8 cellular contexts compared by ENCODE assay signal in the genomic region with DNA sequence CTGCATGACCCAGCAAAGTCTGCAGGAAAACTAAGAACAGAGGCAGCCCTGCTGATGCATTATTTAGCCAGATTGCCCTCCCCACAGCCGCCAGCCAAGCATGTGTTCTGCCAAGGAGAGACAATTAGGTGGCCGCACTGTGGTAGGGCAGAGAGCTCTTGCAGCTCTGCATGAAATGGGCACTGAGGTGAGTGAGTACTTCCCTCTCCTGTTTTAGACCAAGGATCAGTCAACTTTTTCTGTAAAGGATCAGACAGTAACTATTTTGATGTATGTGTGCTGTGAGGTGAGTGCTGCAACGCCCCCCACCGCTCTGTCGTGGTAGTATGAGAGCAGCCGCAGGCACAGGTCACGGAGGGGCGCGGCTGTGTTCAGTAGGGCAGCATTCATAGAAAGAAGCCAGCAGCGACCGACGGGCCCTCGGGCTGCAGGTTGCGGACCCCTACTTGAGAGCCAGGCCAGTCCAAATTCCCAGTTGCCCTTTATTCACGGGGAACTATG. TPM values are rescaled to one million over a fixed set of nuclear protein-coding genes. Genes with fewer than 3 reads are reported as not detected.
DNase-seq lines count a peak whose midpoint lies in the region; TF ChIP-seq lines count a peak whose summit lies in the region.

No MANE protein-coding gene starts in this region.

- H3K27me3 ChIP-seq in layer of hippocampus (ENCODE audit: control insufficient read depth, insufficient read depth, low read length), result no peaks in the 10 kb centered on the region
- no peaks in the 10 kb centered on the region for H3K27me3 ChIP-seq in stomach

- peaks cover 28 to 56% (median 41%) of the 10 kb centered on the region in 4 donors for H3K4me1 ChIP-seq in stomach

- H3K4me3 ChIP-seq in stomach, result peak overlapping the region in 3 of 4 donors; percentile 2 to 22 (median 8)

- 21 to 52% (median 26%) methylated on average over 14 to 15 of the region's 15 CpGs for WGBS in stomach, 5 donors

- H3K36me3 ChIP-seq in stomach, result no peaks in the 10 kb centered on the region

- peak in 3 of 7 experiments; percentile 5 to 32 (median 17) for TF ChIP-seq CTCF in stomach (IDR thresholded peaks at IDR 0.05)

- TF ChIP-seq POLR2A in stomach (IDR thresholded peaks at IDR 0.05), result no peak

- peak; percentile 26 for DNase-seq in HK-2 (ENCODE audit: unreplicated experiment)
- DNase-seq in cerebellar cortex (ENCODE audit: low spot score), result peak; percentile 67
- peak; percentile 49 for DNase-seq in stomach
- no peak for DNase-seq in NCI-H82 treated with DMSO at 0.1 percent for 48 hours (lab: John Stamatoyannopoulos, UW; ENCODE audit: unreplicated experiment)
- no peak for DNase-seq in activated CD8-positive, alpha-beta memory T cell treated with anti-CD3 and anti-CD28 coated beads, Interleukin-2, amount 50 U/mL, for 48 hours
- DNase-seq in MV-4-11 (lab: John Stamatoyannopoulos, UW), result no peak
- DNase-seq in AG08395 (ENCODE audit: low spot score), result no peak

- intact Hi-C loops in stomach (cut with DNase I; ENCODE audit: low total_unique reads), result loop anchor here (10.0 kb wide), 1 partner anchor 81 kb away; no protein-coding TSS in a partner anchor

- H3K27ac ChIP-seq in layer of hippocampus (ENCODE audit: low read depth, low read length) (peak overlapping the region; percentile 82), stomach (peak overlapping the region; percentile 91 to 97 (median 92))

- H3K9me3 ChIP-seq in stomach, result no peaks in the 10 kb centered on the region

- TF ChIP-seq EP300 in stomach (IDR thresholded peaks at IDR 0.05), result no peak

RNA-seq across cellular contexts. Expression of gene FAM50B, which starts 23.8 kb away (rescaled TPM):
- 10 to 100 TPM in 1 of 5 donors, 1 to 10 TPM in 3, not detected in 1; 2.0 to 10.9 (median 3.7) TPM for total RNA-seq in stomach
- polyA plus RNA-seq in stomach, result 10 to 100 TPM in 2 of 3 donors, 1 to 10 TPM in 1; 7.3 to 11.8 (median 11.6) TPM

Comparison
In these comparisons a context has a peak if more than half of its experiments do, and no peak if none do; other contexts are left out.
1. DNase-seq: peak in HK-2 (single experiment), cerebellar cortex (single experiment) and stomach (single experiment); none in NCI-H82 treated with DMSO at 0.1 percent for 48 hours (single experiment), activated CD8-positive, alpha-beta memory T cell treated with anti-CD3 and anti-CD28 coated beads, Interleukin-2, amount 50 U/mL, for 48 hours (single experiment), MV-4-11 (single experiment) and AG08395 (single experiment).